Comparison of ENCODE assay signal across 15 cellular contexts in genomic region chr2:215529271-215529670, GRCh38.
DNase-seq lines count a peak whose midpoint lies in the region; ATAC-seq, FAIRE-seq and TF ChIP-seq lines count a peak whose summit lies in the region.
"Had no signal": no experiment of that assay in that cellular context is flagged by ENCODE, and none has a peak within 500 bp of the region (broad histone marks: within the 10 kb centered on the region; RNA-seq: fewer than 3 reads in every experiment).

No MANE protein-coding gene starts in this region.

- H3K4me1 ChIP-seq in IMR-90 (ENCODE audit: control insufficient read depth, insufficient read depth, low read length), result peaks cover 17% of the 10 kb centered on the region
- peaks cover 48% of the 10 kb centered on the region for H3K4me1 ChIP-seq in astrocyte (ENCODE audit: insufficient read depth, low read length)
- H3K4me1 ChIP-seq: thyroid gland had no signal

- no peak for TF ChIP-seq POLR2A in IMR-90 (IDR thresholded peaks at IDR 0.05; ENCODE audit: low read depth, low read length)

- H3K27ac ChIP-seq in IMR-90 (ENCODE audit: insufficient read depth, low read length) (peak overlapping the region; percentile 94), astrocyte (ENCODE audit: low read depth, low read length) (peak overlapping the region; percentile 99)
- H3K27ac ChIP-seq: thyroid gland had no signal

- H2BK120ac ChIP-seq in IMR-90 (ENCODE audit: low read depth, low read length), result peak overlapping the region; percentile 96

- no TSS peak for BruUV-seq in IMR-90 (replicated peaks; lab: Mats Ljungman, UMichigan)

- H4K8ac ChIP-seq in IMR-90 (ENCODE audit: low read depth in 2 of 2, low read length in 2 of 2), result peak overlapping the region; percentile 62 to 90

- peak overlapping the region; percentile 31 for H2AK9ac ChIP-seq in IMR-90 (replicated peaks; ENCODE audit: low read depth, low read length, poor library complexity)

- in situ Hi-C loops in IMR-90 (cut with MboI; ENCODE audit: low sequenced_read_pairs), result no loop called here

- H3K4me3 ChIP-seq in IMR-90 (ENCODE audit: insufficient read depth, low read depth, low read length) (no peak overlapping the region), astrocyte (ENCODE audit: insufficient read depth, low read depth, low read length) (no peak overlapping the region), fibroblast of the aortic adventitia (ENCODE audit: low read depth, low read length) (no peak overlapping the region)
- H3K4me3 ChIP-seq: coronary artery, gastroesophageal sphincter, thyroid gland had no signal

- no peaks in the 10 kb centered on the region for H3K36me3 ChIP-seq in IMR-90 (ENCODE audit: control insufficient read depth, insufficient read depth, low read length)
- H3K36me3 ChIP-seq in astrocyte (ENCODE audit: insufficient read depth, low read length), result no peaks in the 10 kb centered on the region
- H3K36me3 ChIP-seq: gastroesophageal sphincter, thyroid gland had no signal

- H3K9ac ChIP-seq in IMR-90 (ENCODE audit: low read depth, low read length) (no peak overlapping the region), astrocyte (ENCODE audit: low read length) (peak overlapping the region; percentile 83)

- peak; percentile 90 for FAIRE-seq in astrocyte (lab: Jason Lieb, UNC)

- H2BK5ac ChIP-seq in IMR-90 (ENCODE audit: low read depth, low read length, poor library complexity, severe bottlenecking), result peak overlapping the region; percentile 99

- CTCF ChIA-PET in IMR-90 (lab: Yijun Ruan, JAX), result no interaction called here

- H3K4me3 Mint-ChIP-seq in astrocyte (ENCODE audit: unreplicated experiment), result no peak overlapping the region
- no peak overlapping the region for H3K4me3 Mint-ChIP-seq in activated T-helper 1 cell treated with anti-CD3 and anti-CD28 coated beads, Interleukin-12 subunit alpha, Interleukin-12 subunit beta, Interleukin-2, Interleukin-4 antibody, amounts not matched to agents 30 ng/mL and 10 ng/mL and 1 ng/mL, durations not matched to agents 14 hours and 24 hours and 36 hours

- peaks cover 50% of the 10 kb centered on the region for H3K4me1 Mint-ChIP-seq in astrocyte (ENCODE audit: low read depth, unreplicated experiment)
- no peaks in the 10 kb centered on the region for H3K4me1 Mint-ChIP-seq in activated T-helper 1 cell treated with anti-CD3 and anti-CD28 coated beads, Interleukin-12 subunit alpha, Interleukin-12 subunit beta, Interleukin-2, Interleukin-4 antibody, amounts not matched to agents 30 ng/mL and 10 ng/mL and 1 ng/mL, durations not matched to agents 14 hours and 24 hours and 36 hours (ENCODE audit: low read depth)

- no peaks in the 10 kb centered on the region for H3K27me3 Mint-ChIP-seq in astrocyte (ENCODE audit: low read depth, unreplicated experiment)
- no peaks in the 10 kb centered on the region for H3K27me3 Mint-ChIP-seq in activated T-helper 1 cell treated with anti-CD3 and anti-CD28 coated beads, Interleukin-12 subunit alpha, Interleukin-12 subunit beta, Interleukin-2, Interleukin-4 antibody, amounts not matched to agents 30 ng/mL and 10 ng/mL and 1 ng/mL, durations not matched to agents 14 hours and 24 hours and 36 hours (ENCODE audit: insufficient read depth)

- H3K4me2 ChIP-seq in IMR-90 (ENCODE audit: low read depth, low read length) (no peak overlapping the region), astrocyte (ENCODE audit: low read length) (peak overlapping the region; percentile 34)

- peaks cover 0 to 3% of the 10 kb centered on the region in 2 experiments; a peak in 1 of 4 replicates for H3K79me1 ChIP-seq in IMR-90 (ENCODE audit: low read depth in 1 of 2, low read length in 2 of 2)

- H3K79me2 ChIP-seq in astrocyte (ENCODE audit: insufficient read depth, low read length), result no peaks in the 10 kb centered on the region

- H4K20me1 ChIP-seq in IMR-90 (ENCODE audit: insufficient read depth, low read length) (no peaks in the 10 kb centered on the region), astrocyte (ENCODE audit: insufficient read depth, low read length) (no peaks in the 10 kb centered on the region)

- H3K4ac ChIP-seq in IMR-90 (ENCODE audit: low read depth, low read length), result peak overlapping the region; percentile 96

- intact Hi-C loops in IMR-90 (cut with micrococcal nuclease), result loop anchor here (2.0 to 5.0 kb wide), 4 partner anchors 68 to 390 kb away; no protein-coding TSS in a partner anchor
- intact Hi-C loops in activated T-helper 1 cell treated with anti-CD3 and anti-CD28 coated beads, Interleukin-12 subunit alpha, Interleukin-12 subunit beta, Interleukin-2, Interleukin-4 antibody, amounts not matched to agents 30 ng/mL and 10 ng/mL and 1 ng/mL, durations not matched to agents 14 hours and 24 hours and 36 hours (cut with micrococcal nuclease), result no loop called here

- H3K27me3 ChIP-seq in IMR-90 (ENCODE audit: control insufficient read depth, insufficient read depth, low read length) (no peaks in the 10 kb centered on the region), astrocyte (ENCODE audit: insufficient read depth, low read length) (no peaks in the 10 kb centered on the region)
- H3K27me3 ChIP-seq: gastroesophageal sphincter, thyroid gland had no signal

- peak; percentile 12 for ATAC-seq in IMR-90 (ENCODE audit: low read depth)
- ATAC-seq: gastroesophageal sphincter had no signal

- H3K9me3 ChIP-seq in IMR-90 (ENCODE audit: control insufficient read depth, insufficient read depth, low read length) (peaks cover 8% of the 10 kb centered on the region; the same call in 1 of the 2 replicates), astrocyte (ENCODE audit: insufficient read depth, low read depth, low read length) (no peaks in the 10 kb centered on the region)
- H3K9me3 ChIP-seq: thyroid gland had no signal

- peak overlapping the region; percentile 82 for H3K56ac ChIP-seq in IMR-90 (ENCODE audit: extremely low read depth, insufficient read depth, low read length)

- peak overlapping the region; percentile 91 for H3K14ac ChIP-seq in IMR-90 (replicated peaks; ENCODE audit: low read depth, low read length)

- peak overlapping the region; percentile 92 for H4K91ac ChIP-seq in IMR-90 (ENCODE audit: insufficient read depth, low read depth, low read length)

- peak overlapping the region; percentile 96 for H3K27ac Mint-ChIP-seq in astrocyte (ENCODE audit: unreplicated experiment)
- H3K27ac Mint-ChIP-seq in activated T-helper 1 cell treated with anti-CD3 and anti-CD28 coated beads, Interleukin-12 subunit alpha, Interleukin-12 subunit beta, Interleukin-2, Interleukin-4 antibody, amounts not matched to agents 30 ng/mL and 10 ng/mL and 1 ng/mL, durations not matched to agents 14 hours and 24 hours and 36 hours, result no peak overlapping the region

- POLR2A ChIA-PET in IMR-90 (lab: Charles Lee; ENCODE audit: unreplicated experiment), result interaction anchor here (0.6 kb wide), 1 partner anchor 298 kb away, joined by 4 read pairs; no protein-coding TSS in a partner anchor

- peak; percentile 81 for DNase-seq in IMR-90
- DNase-seq in astrocyte (ENCODE audit: low read depth), result peak; percentile 84
- DNase-seq in fibroblast of the aortic adventitia (ENCODE audit: low read depth), result peak; percentile 79
- peak; percentile 61 for DNase-seq in stromal cell of bone marrow (ENCODE audit: low read depth)
- DNase-seq in COLO829 (ENCODE audit: low spot score), result no peak
- DNase-seq in activated T-helper 1 cell treated with anti-CD3 and anti-CD28 coated beads, Interleukin-12 subunit alpha, Interleukin-12 subunit beta, Interleukin-2, Interleukin-4 antibody, amounts not matched to agents 30 ng/mL and 10 ng/mL and 1 ng/mL, durations not matched to agents 14 hours and 24 hours and 36 hours (ENCODE audit: low spot score), result no peak
- no peak for DNase-seq in T-helper 9 cell
- DNase-seq: activated CD4-positive, alpha-beta T cell treated with anti-CD3 and anti-CD28 coated beads, Interleukin-2, amount 50 U/mL, for 1 hour; activated gamma-delta T cell treated with Interleukin-2 at 50 U/mL for 16 hours; COR-L47; Karpas-422; stimulated activated CD4-positive, alpha-beta T cell treated with anti-CD3 and anti-CD28 coated beads, Interleukin-12 subunit alpha, Interleukin-12 subunit beta, amount 100 ng/mL, for 4 hours; thyroid gland had no signal

- H2BK20ac ChIP-seq in IMR-90 (ENCODE audit: low read depth, low read length), result peak overlapping the region; percentile 97

- no peak overlapping the region for H2AFZ ChIP-seq in IMR-90 (replicated peaks; ENCODE audit: low read length, poor library complexity)
- no peak overlapping the region for H2AFZ ChIP-seq in astrocyte (ENCODE audit: low read depth, low read length)

- H3K36me3 Mint-ChIP-seq in astrocyte (ENCODE audit: low read depth, unreplicated experiment), result no peaks in the 10 kb centered on the region
- H3K36me3 Mint-ChIP-seq in activated T-helper 1 cell treated with anti-CD3 and anti-CD28 coated beads, Interleukin-12 subunit alpha, Interleukin-12 subunit beta, Interleukin-2, Interleukin-4 antibody, amounts not matched to agents 30 ng/mL and 10 ng/mL and 1 ng/mL, durations not matched to agents 14 hours and 24 hours and 36 hours (ENCODE audit: low read depth), result no peaks in the 10 kb centered on the region

- H2BK15ac ChIP-seq in IMR-90 (ENCODE audit: low read depth, low read length), result peak overlapping the region; percentile 81

- dilution Hi-C loops in IMR-90 (cut with HindIII; ENCODE audit: low sequenced_read_pairs, unreplicated experiment), result no loop called here

- TF ChIP-seq CTCF in IMR-90 (conservative IDR thresholded peaks at IDR 0.05; ENCODE audit: low read depth, low read length) (no peak), astrocyte (IDR thresholded peaks at IDR 0.05; ENCODE audit: insufficient read depth, low read depth, low read length) (no peak), fibroblast of the aortic adventitia (IDR thresholded peaks at IDR 0.05; ENCODE audit: insufficient read depth, low read length) (no peak)

- no peak for TF ChIP-seq RAD21 in IMR-90 (IDR thresholded peaks at IDR 0.05; ENCODE audit: low read length)

- H3K9me3 Mint-ChIP-seq in astrocyte (ENCODE audit: unreplicated experiment), result peaks cover 5% of the 10 kb centered on the region
- no peaks in the 10 kb centered on the region for H3K9me3 Mint-ChIP-seq in activated T-helper 1 cell treated with anti-CD3 and anti-CD28 coated beads, Interleukin-12 subunit alpha, Interleukin-12 subunit beta, Interleukin-2, Interleukin-4 antibody, amounts not matched to agents 30 ng/mL and 10 ng/mL and 1 ng/mL, durations not matched to agents 14 hours and 24 hours and 36 hours

- WGBS in IMR-90 (ENCODE audit: extremely low coverage in 2 of 2, insufficient read length in 1 of 2), 2 experiments, result no CpG with 5 or more reads among the region's 5 CpGs

- peak overlapping the region; percentile 94 for H4K5ac ChIP-seq in IMR-90 (ENCODE audit: low read depth, low read length)

- peaks cover 6% of the 10 kb centered on the region for H3K9me1 ChIP-seq in IMR-90 (ENCODE audit: insufficient read depth, low read length)

- H3K23ac ChIP-seq in IMR-90 (ENCODE audit: low read depth, low read length), result peak overlapping the region; percentile 79; the same call in 1 of the 2 replicates

- H2AK5ac ChIP-seq in IMR-90 (ENCODE audit: low read depth, low read length), result peak overlapping the region; percentile 93

- H3K18ac ChIP-seq in IMR-90 (ENCODE audit: low read depth, low read length), result peak overlapping the region; percentile 97

TF ChIP-seq in IMR-90, 13 proteins besides CTCF, POLR2A, EP300 and RAD21:
- TF ChIP-seq CHD1 (IDR thresholded peaks at IDR 0.05; ENCODE audit: low read depth, low read length) (no peak), CEBPB (IDR thresholded peaks at IDR 0.05; ENCODE audit: low read depth, low read length) (peak; percentile 96), MXI1 (IDR thresholded peaks at IDR 0.05; ENCODE audit: borderline replicate concordance, low read depth, low read length) (no peak)
TF ChIP-seq in IMR-90: peak in this region for 1.

Comparison
In these comparisons a context has a peak if more than half of its experiments do, and no peak if none do; other contexts are left out.
1. DNase-seq: peak in IMR-90 (single experiment), astrocyte (single experiment), fibroblast of the aortic adventitia (single experiment) and stromal cell of bone marrow (single experiment); none in COLO829 (single experiment), activated T-helper 1 cell treated with anti-CD3 and anti-CD28 coated beads, Interleukin-12 subunit alpha, Interleukin-12 subunit beta, Interleukin-2, Interleukin-4 antibody, amounts not matched to agents 30 ng/mL and 10 ng/mL and 1 ng/mL, durations not matched to agents 14 hours and 24 hours and 36 hours (single experiment) and T-helper 9 cell (single experiment).